In genomic region chr7:135744938-135745701, GRCh38 we compare ENCODE assay signal across 1 cellular context.
TF ChIP-seq lines count a peak whose summit lies in the region.

No MANE protein-coding gene starts in this region.

TF ChIP-seq in H1, 55 proteins besides CTCF, POLR2A, EP300 and RAD21:
- no peak for TF ChIP-seq PHF8 (conservative IDR thresholded peaks at IDR 0.05; ENCODE audit: low read depth, low read length)
- TF ChIP-seq RBBP5 (IDR thresholded peaks at IDR 0.05; ENCODE audit: borderline replicate concordance, low read depth, low read length) = no peak
- no peak for TF ChIP-seq EGR1 (IDR thresholded peaks at IDR 0.05; ENCODE audit: borderline replicate concordance, low read depth, low read length)
- no peak for TF ChIP-seq SUZ12 (IDR thresholded peaks at IDR 0.05; ENCODE audit: low read length)
- no peak for TF ChIP-seq CHD7 (IDR thresholded peaks at IDR 0.05; ENCODE audit: insufficient replicate concordance, low read length)
- TF ChIP-seq CBX8 (IDR thresholded peaks at IDR 0.05; ENCODE audit: borderline replicate concordance, low read depth, low read length) = no peak
- no peak for TF ChIP-seq CHD1 (IDR thresholded peaks at IDR 0.05; ENCODE audit: low read depth, low read length)
- no peak for TF ChIP-seq CEBPB (IDR thresholded peaks at IDR 0.05; ENCODE audit: low read depth, low read length)
- no peak for TF ChIP-seq JUND (IDR thresholded peaks at IDR 0.05; ENCODE audit: low read length)
- no peak for TF ChIP-seq RFX5 (IDR thresholded peaks at IDR 0.05; ENCODE audit: borderline replicate concordance, low read depth, low read length)
- no peak for TF ChIP-seq SRF (IDR thresholded peaks at IDR 0.05; ENCODE audit: low read depth, low read length)
- no peak for TF ChIP-seq POLR2AphosphoS5 (IDR thresholded peaks at IDR 0.05; ENCODE audit: low read depth, low read length)
- no peak for TF ChIP-seq SIRT6 (IDR thresholded peaks at IDR 0.05; ENCODE audit: low read length)
- TF ChIP-seq BRCA1 (IDR thresholded peaks at IDR 0.05; ENCODE audit: low read depth, low read length) = no peak
- no peak for TF ChIP-seq ASH2L (IDR thresholded peaks at IDR 0.05; ENCODE audit: low read length)
